In the genomic region with DNA sequence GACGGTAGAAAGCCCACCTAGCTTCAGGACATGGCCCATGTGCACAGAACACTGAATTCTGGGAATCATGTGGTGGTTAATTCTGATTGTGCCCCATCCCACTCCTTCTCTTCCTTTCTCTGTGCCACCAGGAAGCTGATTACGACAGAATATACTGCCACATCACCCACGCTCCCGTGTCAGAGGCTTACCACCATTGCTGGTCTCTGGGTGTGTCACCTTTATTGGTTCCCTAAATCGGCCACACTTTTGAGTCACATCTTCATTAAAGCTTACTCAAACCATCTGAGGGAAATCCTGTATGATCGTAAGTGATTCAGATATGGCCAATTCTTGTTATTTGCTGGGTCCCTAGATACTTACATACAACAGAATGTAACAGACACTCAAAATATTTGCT, we compare ENCODE assay signal across 10 cellular contexts.
A peak's percentile ranks its signal among the peaks of the same experiment; 100 is the strongest.
DNase-seq lines count a peak whose midpoint lies in the region; ATAC-seq and TF ChIP-seq lines count a peak whose summit lies in the region.
"Had no signal": no experiment of that assay in that cellular context is flagged by ENCODE, and none has a peak within 500 bp of the region (broad histone marks: within the 10 kb centered on the region; RNA-seq: fewer than 3 reads in every experiment).

No MANE protein-coding gene starts in this region.

- DNase-seq in activated naive CD4-positive, alpha-beta T cell treated with Interleukin-2 at 50 U/mL for 16 hours: peak; percentile 67
- DNase-seq in activated naive CD4-positive, alpha-beta T cell treated with anti-CD3 and anti-CD28 coated beads, Interleukin-2, amount 10 ng/mL, durations not matched to agents 7 days and 5 days: no peak
- DNase-seq in RWPE1 (ENCODE audit: low spot score): peak; percentile 13
- no peak for DNase-seq in epithelial cell of prostate (ENCODE audit: low read depth, low spot score)
- DNase-seq in stimulated activated effector memory CD8-positive, alpha-beta T cell treated with anti-CD3 and anti-CD28 coated beads, Interleukin-12 subunit alpha, Interleukin-12 subunit beta, amount 100 ng/mL, for 72 hours (ENCODE audit: low spot score in 2 of 2): peak; percentile 50 to 87
- DNase-seq in NCI-H2196 (lab: John Stamatoyannopoulos, UW; ENCODE audit: unreplicated experiment): no peak
- DNase-seq: NCI-H446 treated with DMSO at 0.1 percent for 48 hours had no signal

- CTCF ChIA-PET in activated naive CD4-positive, alpha-beta T cell treated with anti-CD3 and anti-CD28 coated beads, Interleukin-2, amount 10 ng/mL, durations not matched to agents 7 days and 5 days (lab: Charles Lee): interaction anchor here (0.8 kb wide), 1 partner anchor 419 kb away, joined by 3 read pairs; no protein-coding TSS in a partner anchor
- CTCF ChIA-PET in RWPE1 (lab: Yijun Ruan, JAX): interaction anchor here (0.6 kb wide), 1 partner anchor 34 kb away, joined by 5 read pairs; no protein-coding TSS in a partner anchor

- H3K27ac Mint-ChIP-seq in activated naive CD4-positive, alpha-beta T cell treated with anti-CD3 and anti-CD28 coated beads, Interleukin-2, amount 10 ng/mL, durations not matched to agents 7 days and 5 days: no peak overlapping the region
- peak overlapping the region; percentile 99 for H3K27ac Mint-ChIP-seq in stimulated activated effector memory CD8-positive, alpha-beta T cell treated with anti-CD3 and anti-CD28 coated beads, Interleukin-12 subunit alpha, Interleukin-12 subunit beta, amount 100 ng/mL, for 72 hours

- POLR2A ChIA-PET in RWPE1 (lab: Yijun Ruan, JAX; ENCODE audit: low non-redundant PET): no interaction called here

- no peaks in the 10 kb centered on the region for H3K9me3 Mint-ChIP-seq in activated naive CD4-positive, alpha-beta T cell treated with anti-CD3 and anti-CD28 coated beads, Interleukin-2, amount 10 ng/mL, durations not matched to agents 7 days and 5 days
- no peaks in the 10 kb centered on the region for H3K9me3 Mint-ChIP-seq in stimulated activated effector memory CD8-positive, alpha-beta T cell treated with anti-CD3 and anti-CD28 coated beads, Interleukin-12 subunit alpha, Interleukin-12 subunit beta, amount 100 ng/mL, for 72 hours

- no peak overlapping the region for H3K27ac ChIP-seq in RWPE1
- peak overlapping the region; percentile 31 for H3K27ac ChIP-seq in epithelial cell of prostate
- H3K27ac ChIP-seq: SK-N-MC had no signal

- peaks cover 8% of the 10 kb centered on the region for H3K27me3 Mint-ChIP-seq in activated naive CD4-positive, alpha-beta T cell treated with anti-CD3 and anti-CD28 coated beads, Interleukin-2, amount 10 ng/mL, durations not matched to agents 7 days and 5 days

- H3K4me3 Mint-ChIP-seq in activated naive CD4-positive, alpha-beta T cell treated with anti-CD3 and anti-CD28 coated beads, Interleukin-2, amount 10 ng/mL, durations not matched to agents 7 days and 5 days: no peak overlapping the region
- peak overlapping the region; percentile 96 for H3K4me3 Mint-ChIP-seq in stimulated activated effector memory CD8-positive, alpha-beta T cell treated with anti-CD3 and anti-CD28 coated beads, Interleukin-12 subunit alpha, Interleukin-12 subunit beta, amount 100 ng/mL, for 72 hours

- TF ChIP-seq CTCF in RWPE1 (conservative IDR thresholded peaks at IDR 0.05; ENCODE audit: low read depth): no peak

- peaks cover 40% of the 10 kb centered on the region for H3K4me1 Mint-ChIP-seq in activated naive CD4-positive, alpha-beta T cell treated with anti-CD3 and anti-CD28 coated beads, Interleukin-2, amount 10 ng/mL, durations not matched to agents 7 days and 5 days
- H3K4me1 Mint-ChIP-seq in stimulated activated effector memory CD8-positive, alpha-beta T cell treated with anti-CD3 and anti-CD28 coated beads, Interleukin-12 subunit alpha, Interleukin-12 subunit beta, amount 100 ng/mL, for 72 hours: peaks cover 52% of the 10 kb centered on the region

- peaks cover 36% of the 10 kb centered on the region for H3K36me3 Mint-ChIP-seq in activated naive CD4-positive, alpha-beta T cell treated with anti-CD3 and anti-CD28 coated beads, Interleukin-2, amount 10 ng/mL, durations not matched to agents 7 days and 5 days
- peaks cover 97% of the 10 kb centered on the region for H3K36me3 Mint-ChIP-seq in stimulated activated effector memory CD8-positive, alpha-beta T cell treated with anti-CD3 and anti-CD28 coated beads, Interleukin-12 subunit alpha, Interleukin-12 subunit beta, amount 100 ng/mL, for 72 hours

- peak; percentile 90 for ATAC-seq in stimulated activated effector memory CD8-positive, alpha-beta T cell treated with anti-CD3 and anti-CD28 coated beads, Interleukin-12 subunit alpha, Interleukin-12 subunit beta, amount 100 ng/mL, for 72 hours
- ATAC-seq in HG02798 (IDR thresholded peaks at IDR 0.05; ENCODE audit: poor library complexity, unreplicated experiment) (no peak), GM21825 (IDR thresholded peaks at IDR 0.05; ENCODE audit: unreplicated experiment) (no peak)

Comparison
In these comparisons a context has a peak if more than half of its experiments do, and no peak if none do; other contexts are left out.
1. DNase-seq: peak in activated naive CD4-positive, alpha-beta T cell treated with Interleukin-2 at 50 U/mL for 16 hours (single experiment), RWPE1 (single experiment) and stimulated activated effector memory CD8-positive, alpha-beta T cell treated with anti-CD3 and anti-CD28 coated beads, Interleukin-12 subunit alpha, Interleukin-12 subunit beta, amount 100 ng/mL, for 72 hours (2 of 2); none in activated naive CD4-positive, alpha-beta T cell treated with anti-CD3 and anti-CD28 coated beads, Interleukin-2, amount 10 ng/mL, durations not matched to agents 7 days and 5 days (single experiment), epithelial cell of prostate (single experiment) and NCI-H2196 (single experiment).